Comparison of ENCODE assay signal across 1 cellular context in the genomic region with DNA sequence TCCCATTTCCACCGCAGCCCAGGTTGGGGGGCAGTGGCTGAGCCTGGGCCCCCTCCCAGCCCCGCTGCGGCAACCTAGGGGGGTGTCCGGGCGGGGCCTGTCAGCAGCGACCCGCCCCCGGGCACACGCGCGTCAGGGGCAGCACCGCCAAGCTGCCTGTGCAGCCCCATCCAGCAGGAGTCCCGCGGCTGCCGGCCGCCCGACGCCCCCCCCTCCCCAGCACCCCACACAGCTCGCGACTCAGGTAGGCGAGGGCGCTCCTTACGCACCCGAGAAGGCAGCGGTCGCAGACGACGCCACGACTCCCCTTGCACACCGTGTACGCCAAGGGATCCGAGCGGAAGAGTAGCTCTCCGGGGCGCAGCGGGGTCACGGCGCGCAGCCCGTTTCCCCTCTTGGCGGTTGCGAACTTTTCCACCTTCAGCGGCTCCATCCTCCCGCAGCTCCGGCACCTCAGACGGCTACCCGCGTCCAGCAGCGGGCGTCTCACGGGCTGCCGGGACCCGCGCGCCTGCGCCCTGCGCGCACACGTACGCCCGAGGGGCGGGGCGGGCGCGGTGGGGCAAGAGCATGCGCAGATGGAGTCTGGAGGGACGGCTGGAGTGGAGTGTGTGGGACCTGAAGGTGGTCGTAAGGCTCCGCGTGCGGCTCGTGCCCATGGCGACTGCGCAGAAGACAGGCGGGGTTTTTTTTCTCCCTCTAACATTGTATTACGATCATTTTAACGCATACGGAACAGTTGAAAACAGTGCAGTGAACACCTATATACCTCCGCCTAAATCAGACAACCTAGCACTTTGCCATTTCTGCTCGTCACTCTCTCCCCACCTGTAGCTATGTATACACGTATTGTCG.
TF ChIP-seq lines count a peak whose summit lies in the region.

SMYD3 (minus strand) TSS at position 495 of the 855 bp plus-strand sequence.

TF ChIP-seq in HepG2, 621 proteins besides CTCF, POLR2A, EP300 and RAD21 (continued from another document and continues in another):
- TF ChIP-seq KLF13 (CRISPR knock-in tag; IDR thresholded peaks at IDR 0.05): no peak
- no peak for TF ChIP-seq PHB2 (IDR thresholded peaks at IDR 0.05; ENCODE audit: partially characterized antibody)
- no peak for TF ChIP-seq TOE1 (CRISPR knock-in tag; IDR thresholded peaks at IDR 0.05)
- TF ChIP-seq ARID2 (CRISPR knock-in tag; IDR thresholded peaks at IDR 0.05; ENCODE audit: borderline replicate concordance): no peak
- TF ChIP-seq ZNF333 (CRISPR knock-in tag; IDR thresholded peaks at IDR 0.05; ENCODE audit: borderline replicate concordance): peak; percentile 64; the same call in 1 of the 2 replicates
- TF ChIP-seq, protein P1, sequence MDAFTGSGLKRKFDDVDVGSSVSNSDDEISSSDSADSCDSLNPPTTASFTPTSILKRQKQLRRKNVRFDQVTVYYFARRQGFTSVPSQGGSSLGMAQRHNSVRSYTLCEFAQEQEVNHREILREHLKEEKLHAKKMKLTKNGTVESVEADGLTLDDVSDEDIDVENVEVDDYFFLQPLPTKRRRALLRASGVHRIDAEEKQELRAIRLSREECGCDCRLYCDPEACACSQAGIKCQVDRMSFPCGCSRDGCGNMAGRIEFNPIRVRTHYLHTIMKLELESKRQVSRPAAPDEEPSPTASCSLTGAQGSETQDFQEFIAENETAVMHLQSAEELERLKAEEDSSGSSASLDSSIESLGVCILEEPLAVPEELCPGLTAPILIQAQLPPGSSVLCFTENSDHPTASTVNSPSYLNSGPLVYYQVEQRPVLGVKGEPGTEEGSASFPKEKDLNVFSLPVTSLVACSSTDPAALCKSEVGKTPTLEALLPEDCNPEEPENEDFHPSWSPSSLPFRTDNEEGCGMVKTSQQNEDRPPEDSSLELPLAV (CRISPR knock-in tag; conservative IDR thresholded peaks at IDR 0.05; ENCODE audit: low read depth): no peak
- TF ChIP-seq PATZ1 (CRISPR knock-in tag; IDR thresholded peaks at IDR 0.05): peak; percentile 72
- TF ChIP-seq, protein P2, sequence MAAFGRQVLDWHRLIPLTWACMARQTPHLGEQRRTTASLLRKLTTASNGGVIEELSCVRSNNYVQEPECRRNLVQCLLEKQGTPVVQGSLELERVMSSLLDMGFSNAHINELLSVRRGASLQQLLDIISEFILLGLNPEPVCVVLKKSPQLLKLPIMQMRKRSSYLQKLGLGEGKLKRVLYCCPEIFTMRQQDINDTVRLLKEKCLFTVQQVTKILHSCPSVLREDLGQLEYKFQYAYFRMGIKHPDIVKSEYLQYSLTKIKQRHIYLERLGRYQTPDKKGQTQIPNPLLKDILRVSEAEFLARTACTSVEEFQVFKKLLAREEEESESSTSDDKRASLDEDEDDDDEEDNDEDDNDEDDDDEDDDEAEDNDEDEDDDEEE (CRISPR knock-in tag; IDR thresholded peaks at IDR 0.05): peak; percentile 57; the same call in 1 of the 2 replicates
- no peak for TF ChIP-seq ZNF7 (CRISPR knock-in tag; IDR thresholded peaks at IDR 0.05)
- no peak; the same call in 1 of the 2 replicates for TF ChIP-seq DR1 (CRISPR knock-in tag; IDR thresholded peaks at IDR 0.05)
- no peak for TF ChIP-seq RNF2 (conservative IDR thresholded peaks at IDR 0.05; ENCODE audit: low read depth)
- no peak for TF ChIP-seq ATF5 (CRISPR knock-in tag; IDR thresholded peaks at IDR 0.05; ENCODE audit: low read depth)
- peak; percentile 65 for TF ChIP-seq CBX1 (IDR thresholded peaks at IDR 0.05; ENCODE audit: low read depth)
- TF ChIP-seq KDM3A (CRISPR knock-in tag; IDR thresholded peaks at IDR 0.05; ENCODE audit: low read depth): no peak
- TF ChIP-seq TFDP1 (CRISPR knock-in tag; IDR thresholded peaks at IDR 0.05; ENCODE audit: borderline replicate concordance): no peak; the same call in 1 of the 2 replicates
- no peak for TF ChIP-seq GZF1 (CRISPR knock-in tag; IDR thresholded peaks at IDR 0.05)
- TF ChIP-seq ZNF282 (IDR thresholded peaks at IDR 0.05; ENCODE audit: partially characterized antibody): no peak
- TF ChIP-seq, protein P3, sequence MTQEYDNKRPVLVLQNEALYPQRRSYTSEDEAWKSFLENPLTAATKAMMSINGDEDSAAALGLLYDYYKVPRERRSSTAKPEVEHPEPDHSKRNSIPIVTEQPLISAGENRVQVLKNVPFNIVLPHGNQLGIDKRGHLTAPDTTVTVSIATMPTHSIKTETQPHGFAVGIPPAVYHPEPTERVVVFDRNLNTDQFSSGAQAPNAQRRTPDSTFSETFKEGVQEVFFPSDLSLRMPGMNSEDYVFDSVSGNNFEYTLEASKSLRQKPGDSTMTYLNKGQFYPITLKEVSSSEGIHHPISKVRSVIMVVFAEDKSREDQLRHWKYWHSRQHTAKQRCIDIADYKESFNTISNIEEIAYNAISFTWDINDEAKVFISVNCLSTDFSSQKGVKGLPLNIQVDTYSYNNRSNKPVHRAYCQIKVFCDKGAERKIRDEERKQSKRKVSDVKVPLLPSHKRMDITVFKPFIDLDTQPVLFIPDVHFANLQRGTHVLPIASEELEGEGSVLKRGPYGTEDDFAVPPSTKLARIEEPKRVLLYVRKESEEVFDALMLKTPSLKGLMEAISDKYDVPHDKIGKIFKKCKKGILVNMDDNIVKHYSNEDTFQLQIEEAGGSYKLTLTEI (CRISPR knock-in tag; conservative IDR thresholded peaks at IDR 0.05): no peak
- peak; percentile 61; the same call in 1 of the 2 replicates for TF ChIP-seq ZNF788 (CRISPR knock-in tag; IDR thresholded peaks at IDR 0.05; ENCODE audit: borderline replicate concordance)
- TF ChIP-seq EEA1 (CRISPR knock-in tag; IDR thresholded peaks at IDR 0.05; ENCODE audit: borderline replicate concordance): no peak
- TF ChIP-seq, protein P4, sequence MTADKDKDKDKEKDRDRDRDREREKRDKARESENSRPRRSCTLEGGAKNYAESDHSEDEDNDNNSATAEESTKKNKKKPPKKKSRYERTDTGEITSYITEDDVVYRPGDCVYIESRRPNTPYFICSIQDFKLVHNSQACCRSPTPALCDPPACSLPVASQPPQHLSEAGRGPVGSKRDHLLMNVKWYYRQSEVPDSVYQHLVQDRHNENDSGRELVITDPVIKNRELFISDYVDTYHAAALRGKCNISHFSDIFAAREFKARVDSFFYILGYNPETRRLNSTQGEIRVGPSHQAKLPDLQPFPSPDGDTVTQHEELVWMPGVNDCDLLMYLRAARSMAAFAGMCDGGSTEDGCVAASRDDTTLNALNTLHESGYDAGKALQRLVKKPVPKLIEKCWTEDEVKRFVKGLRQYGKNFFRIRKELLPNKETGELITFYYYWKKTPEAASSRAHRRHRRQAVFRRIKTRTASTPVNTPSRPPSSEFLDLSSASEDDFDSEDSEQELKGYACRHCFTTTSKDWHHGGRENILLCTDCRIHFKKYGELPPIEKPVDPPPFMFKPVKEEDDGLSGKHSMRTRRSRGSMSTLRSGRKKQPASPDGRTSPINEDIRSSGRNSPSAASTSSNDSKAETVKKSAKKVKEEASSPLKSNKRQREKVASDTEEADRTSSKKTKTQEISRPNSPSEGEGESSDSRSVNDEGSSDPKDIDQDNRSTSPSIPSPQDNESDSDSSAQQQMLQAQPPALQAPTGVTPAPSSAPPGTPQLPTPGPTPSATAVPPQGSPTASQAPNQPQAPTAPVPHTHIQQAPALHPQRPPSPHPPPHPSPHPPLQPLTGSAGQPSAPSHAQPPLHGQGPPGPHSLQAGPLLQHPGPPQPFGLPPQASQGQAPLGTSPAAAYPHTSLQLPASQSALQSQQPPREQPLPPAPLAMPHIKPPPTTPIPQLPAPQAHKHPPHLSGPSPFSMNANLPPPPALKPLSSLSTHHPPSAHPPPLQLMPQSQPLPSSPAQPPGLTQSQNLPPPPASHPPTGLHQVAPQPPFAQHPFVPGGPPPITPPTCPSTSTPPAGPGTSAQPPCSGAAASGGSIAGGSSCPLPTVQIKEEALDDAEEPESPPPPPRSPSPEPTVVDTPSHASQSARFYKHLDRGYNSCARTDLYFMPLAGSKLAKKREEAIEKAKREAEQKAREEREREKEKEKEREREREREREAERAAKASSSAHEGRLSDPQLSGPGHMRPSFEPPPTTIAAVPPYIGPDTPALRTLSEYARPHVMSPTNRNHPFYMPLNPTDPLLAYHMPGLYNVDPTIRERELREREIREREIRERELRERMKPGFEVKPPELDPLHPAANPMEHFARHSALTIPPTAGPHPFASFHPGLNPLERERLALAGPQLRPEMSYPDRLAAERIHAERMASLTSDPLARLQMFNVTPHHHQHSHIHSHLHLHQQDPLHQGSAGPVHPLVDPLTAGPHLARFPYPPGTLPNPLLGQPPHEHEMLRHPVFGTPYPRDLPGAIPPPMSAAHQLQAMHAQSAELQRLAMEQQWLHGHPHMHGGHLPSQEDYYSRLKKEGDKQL (CRISPR knock-in tag; IDR thresholded peaks at IDR 0.05; ENCODE audit: low read depth): no peak
- no peak for TF ChIP-seq ZNF543 (CRISPR knock-in tag; IDR thresholded peaks at IDR 0.05)
- TF ChIP-seq YEATS4 (CRISPR knock-in tag; IDR thresholded peaks at IDR 0.05; ENCODE audit: borderline replicate concordance): peak; percentile 75; the same call in 1 of the 2 replicates
- TF ChIP-seq ZBTB40 (IDR thresholded peaks at IDR 0.05): no peak
- TF ChIP-seq ZBTB40 (CRISPR knock-in tag; IDR thresholded peaks at IDR 0.05): no peak
- no peak for TF ChIP-seq ZNF839 (CRISPR knock-in tag; IDR thresholded peaks at IDR 0.05; ENCODE audit: borderline replicate concordance)
- peak; percentile 75 for TF ChIP-seq KMT2A (CRISPR knock-in tag; IDR thresholded peaks at IDR 0.05)
